20 cellular contexts compared by ENCODE assay signal in genomic region chr13:52378312-52378711, GRCh38.
"Had no signal": no experiment of that assay in that cellular context is flagged by ENCODE, and none has a peak within 500 bp of the region (broad histone marks: within the 10 kb centered on the region; RNA-seq: fewer than 3 reads in every experiment).

No MANE protein-coding gene starts in this region.

- DNase-seq: KBM-7, MV-4-11, NCI-H1048, NCI-H1105, NCI-H1417, NCI-H146, NCI-H1694 treated with DMSO at 0.1 percent for 48 hours, NCI-H1930, NCI-H2081, NCI-H2107, NCI-H226, NCI-H446, NCI-H510A, NCI-H524 treated with DMSO at 0.1 percent for 48 hours, NCI-H774, Right ventricle myocardium superior, RPMI8226, SIG-M5, SK-N-SH, SW 1271 had no signal

- H3K9me3 ChIP-seq: SK-N-SH had no signal
